Comparison of ENCODE assay signal across 22 cellular contexts in genomic region chr10:575312-576129, GRCh38.
DNase-seq lines count a peak whose midpoint lies in the region; ATAC-seq, FAIRE-seq and TF ChIP-seq lines count a peak whose summit lies in the region.
"Had no signal": no experiment of that assay in that cellular context is flagged by ENCODE, and none has a peak within 500 bp of the region (broad histone marks: within the 10 kb centered on the region; RNA-seq: fewer than 3 reads in every experiment).

No MANE protein-coding gene starts in this region.

- intact Hi-C loops in right lobe of liver (cut with DNase I) = no loop called here
- intact Hi-C loops in HepG2 (cut with micrococcal nuclease; ENCODE audit: unreplicated experiment) = no loop called here

- POLR2A ChIA-PET in HepG2 (lab: Yijun Ruan, JAX) = interaction anchor here (1.2 kb wide), 1 partner anchor 50 kb away, joined by 4 read pairs; no protein-coding TSS in a partner anchor

- H2AFZ ChIP-seq in HepG2 (ENCODE audit: low read length) = no peak overlapping the region
- H2AFZ ChIP-seq: neural progenitor cell had no signal

- H3K79me2 ChIP-seq in HepG2 (ENCODE audit: insufficient read depth, low read length) = no peaks in the 10 kb centered on the region

- H3K36me3 ChIP-seq in right lobe of liver (no peaks in the 10 kb centered on the region), HepG2 (replicated peaks in 1 of 2; ENCODE audit: control insufficient read depth in 1 of 2, insufficient read depth in 2 of 2, low read length in 2 of 2) (no peaks in the 10 kb centered on the region), gastroesophageal sphincter (no peaks in the 10 kb centered on the region)
- H3K36me3 ChIP-seq: BE2C, breast epithelium, neural progenitor cell had no signal

- ATAC-seq in right lobe of liver (peak in 3 of 4 donors; percentile 32 to 59 (median 41)), HepG2 (no peak), gastroesophageal sphincter (peak; percentile 23), esophagus mucosa (no peak)
- ATAC-seq: A549; activated CD4-positive, alpha-beta T cell treated with anti-CD3 and anti-CD28 coated beads for 36 hours had no signal

- in situ Hi-C loops in HepG2 (cut with HindIII; ENCODE audit: extremely low pct_ligation_motif_present, low pct_unique_long_range_greater_than_20kb) = no loop called here

- H3K4me1 Mint-ChIP-seq in nephron progenitor cell = peaks cover 46% of the 10 kb centered on the region
- H3K4me1 Mint-ChIP-seq: activated CD4-positive, alpha-beta T cell treated with anti-CD3 and anti-CD28 coated beads for 36 hours; activated naive CD8-positive, alpha-beta T cell treated with anti-CD3 and anti-CD28 coated beads for 36 hours had no signal

- H3K27me3 Mint-ChIP-seq in nephron progenitor cell (ENCODE audit: low read depth, poor library complexity) = no peaks in the 10 kb centered on the region

- H3K4me1 ChIP-seq in right lobe of liver = peaks cover 0 to 8% (median 0%) of the 10 kb centered on the region in 4 donors
- no peaks in the 10 kb centered on the region; the same call in 1 of the 2 replicates for H3K4me1 ChIP-seq in HepG2 (ENCODE audit: insufficient read depth, low read length)
- H3K4me1 ChIP-seq in gastroesophageal sphincter = peaks cover 0 to 75% (median 10%) of the 10 kb centered on the region in 3 donors
- H3K4me1 ChIP-seq: A549, BE2C, breast epithelium had no signal

- no peak overlapping the region for H3K4me3 ChIP-seq in right lobe of liver
- no peak overlapping the region for H3K4me3 ChIP-seq in HepG2 (replicated peaks in 1 of 3; ENCODE audit: insufficient read depth in 1 of 3, low read depth in 2 of 3, low read length in 3 of 3)
- no peak overlapping the region for H3K4me3 ChIP-seq in gastroesophageal sphincter
- H3K4me3 ChIP-seq: A549, breast epithelium, neural progenitor cell had no signal

- no peak overlapping the region for H3K4me2 ChIP-seq in HepG2 (ENCODE audit: low read depth, low read length)
- H3K4me2 ChIP-seq: A549, neural progenitor cell had no signal

- H3K27me3 ChIP-seq in right lobe of liver = no peaks in the 10 kb centered on the region
- no peaks in the 10 kb centered on the region for H3K27me3 ChIP-seq in HepG2 (ENCODE audit: control insufficient read depth in 1 of 2, insufficient read depth in 2 of 2, low read length in 2 of 2)
- no peaks in the 10 kb centered on the region for H3K27me3 ChIP-seq in gastroesophageal sphincter
- H3K27me3 ChIP-seq: BE2C, breast epithelium, neural progenitor cell had no signal

- no peak for DNase-seq in right lobe of liver
- DNase-seq in HepG2 (ENCODE audit: low spot score) = no peak
- no peak for DNase-seq in nephron progenitor cell
- no peak for DNase-seq in activated naive CD4-positive, alpha-beta T cell treated with anti-CD3 and anti-CD28 coated beads, Interleukin-2, amount 50 U/mL, for 16 hours
- no peak for DNase-seq in activated effector memory CD4-positive, alpha-beta T cell treated with Interleukin-2 at 50 U/mL for 16 hours
- no peak for DNase-seq in SW 1271 (lab: John Stamatoyannopoulos, UW)
- DNase-seq: activated CD4-positive, alpha-beta T cell treated with anti-CD3 and anti-CD28 coated beads for 36 hours; activated naive CD8-positive, alpha-beta T cell treated with anti-CD3 and anti-CD28 coated beads for 36 hours; BE2C; Caco-2; dermis blood vessel endothelial cell; midbrain; NCI-H1105 treated with DMSO at 0.1 percent for 48 hours; NCI-H524; stimulated activated CD4-positive, alpha-beta T cell treated with anti-CD3 and anti-CD28 coated beads, Interleukin-4, amount 100 ng/mL, for 4 hours had no signal

- H3K27ac Mint-ChIP-seq in nephron progenitor cell = peak overlapping the region; percentile 41
- H3K27ac Mint-ChIP-seq: activated CD4-positive, alpha-beta T cell treated with anti-CD3 and anti-CD28 coated beads for 36 hours; activated naive CD8-positive, alpha-beta T cell treated with anti-CD3 and anti-CD28 coated beads for 36 hours; neural progenitor cell had no signal

- no peaks in the 10 kb centered on the region for H4K20me1 ChIP-seq in HepG2 (ENCODE audit: insufficient read depth, low read length)

- TF ChIP-seq EP300 in HepG2 (IDR thresholded peaks at IDR 0.05; ENCODE audit: low read depth in 2 of 2, low read length in 2 of 2) (no peak), HepG2 (CRISPR knock-in tag; IDR thresholded peaks at IDR 0.05; ENCODE audit: borderline replicate concordance) (no peak), gastroesophageal sphincter (IDR thresholded peaks at IDR 0.05) (no peak)

- CTCF ChIA-PET in HepG2 (lab: Yijun Ruan, JAX; ENCODE audit: low intra/inter-chr PET ratio, low total read pairs) = no interaction called here

- no peak overlapping the region for H3K4me3 Mint-ChIP-seq in nephron progenitor cell
- H3K4me3 Mint-ChIP-seq: activated CD4-positive, alpha-beta T cell treated with anti-CD3 and anti-CD28 coated beads for 36 hours; activated naive CD8-positive, alpha-beta T cell treated with anti-CD3 and anti-CD28 coated beads for 36 hours; neural progenitor cell had no signal

- WGBS in right lobe of liver (ENCODE audit: insufficient coverage, low coverage, low lambda C conversion rate, missing lambda C conversion rate) = 73% methylated on average over 14 of the region's 17 CpGs
- WGBS in HepG2 (ENCODE audit: low lambda C conversion rate) = 82% methylated on average over 14 of the region's 17 CpGs
- 44 to 48% methylated on average over 12 to 17 of the region's 17 CpGs for WGBS in gastroesophageal sphincter (ENCODE audit: low coverage in 1 of 2), 2 donors

- FAIRE-seq in HepG2 (lab: Jason Lieb, UNC) = no peak
- FAIRE-seq: A549, frontal cortex had no signal

- no TSS peak for BruUV-seq in HepG2 (replicated peaks; lab: Mats Ljungman, UMichigan)

- H3K9me3 ChIP-seq in right lobe of liver = no peaks in the 10 kb centered on the region
- H3K9me3 ChIP-seq in HepG2 (ENCODE audit: low read length) = no peaks in the 10 kb centered on the region
- H3K9me3 ChIP-seq in gastroesophageal sphincter = no peaks in the 10 kb centered on the region
- H3K9me3 ChIP-seq: A549, BE2C, breast epithelium, Caco-2 had no signal

- no peak for TF ChIP-seq RAD21 in HepG2 (CRISPR knock-in tag; IDR thresholded peaks at IDR 0.05)

- peaks cover 15% of the 10 kb centered on the region for H3K36me3 Mint-ChIP-seq in nephron progenitor cell (ENCODE audit: low read depth)

- H3K9ac ChIP-seq in HepG2 (ENCODE audit: insufficient read depth, low read depth, low read length) = no peak overlapping the region
- H3K9ac ChIP-seq: neural progenitor cell had no signal

- no peak for TF ChIP-seq CTCF in right lobe of liver (IDR thresholded peaks at IDR 0.05)
- TF ChIP-seq CTCF in HepG2 (CRISPR knock-in tag; IDR thresholded peaks at IDR 0.05) = no peak
- no peak for TF ChIP-seq CTCF in gastroesophageal sphincter (IDR thresholded peaks at IDR 0.05)
- TF ChIP-seq CTCF in nephron progenitor cell (IDR thresholded peaks at IDR 0.05) = no peak

- TF ChIP-seq POLR2A in right lobe of liver (IDR thresholded peaks at IDR 0.05) = no peak
- TF ChIP-seq POLR2A in HepG2 (IDR thresholded peaks at IDR 0.05; ENCODE audit: insufficient read depth in 1 of 2, low read depth in 2 of 2, low read length in 2 of 2) = no peak
- TF ChIP-seq POLR2A in gastroesophageal sphincter (IDR thresholded peaks at IDR 0.05) = no peak

- H3K27ac ChIP-seq in right lobe of liver = no peak overlapping the region
- no peak overlapping the region for H3K27ac ChIP-seq in HepG2 (ENCODE audit: extremely low read length, insufficient read depth, low read length)
- peak overlapping the region in 2 of 4 donors; percentile 9 to 49 for H3K27ac ChIP-seq in gastroesophageal sphincter
- H3K27ac ChIP-seq: A549, breast epithelium, neural progenitor cell, RWPE1 had no signal

- peaks cover 9% of the 10 kb centered on the region for H3K9me3 Mint-ChIP-seq in nephron progenitor cell
- H3K9me3 Mint-ChIP-seq: activated naive CD8-positive, alpha-beta T cell treated with anti-CD3 and anti-CD28 coated beads for 36 hours had no signal

TF ChIP-seq in HepG2, 621 proteins besides CTCF, POLR2A, EP300 and RAD21 (continues in another document):
- TF ChIP-seq ETV5 (CRISPR knock-in tag; IDR thresholded peaks at IDR 0.05; ENCODE audit: borderline replicate concordance) (no peak), EEA1 (CRISPR knock-in tag; IDR thresholded peaks at IDR 0.05; ENCODE audit: borderline replicate concordance) (no peak), ASH2L (IDR thresholded peaks at IDR 0.05; ENCODE audit: insufficient read length, low read depth, low read length) (no peak), ZNF331 (CRISPR knock-in tag; IDR thresholded peaks at IDR 0.05) (no peak), ZNF619 (CRISPR knock-in tag; IDR thresholded peaks at IDR 0.05) (no peak), ZFAT (CRISPR knock-in tag; conservative IDR thresholded peaks at IDR 0.05) (no peak), SNAPC4 (CRISPR knock-in tag; IDR thresholded peaks at IDR 0.05) (no peak)

Comparison
In these comparisons a context has a peak if more than half of its experiments do, and no peak if none do; other contexts are left out.
1. ATAC-seq: peak in right lobe of liver (3 of 4) and gastroesophageal sphincter (single experiment); none in HepG2 (single experiment) and esophagus mucosa (single experiment).